ENCODE assay signal across 8 cellular contexts in genomic region chr10:25015927-25016348, GRCh38. TPM values are rescaled to one million over a fixed set of nuclear protein-coding genes. Genes with fewer than 3 reads are reported as not detected.
DNase-seq lines count a peak whose midpoint lies in the region; ATAC-seq and TF ChIP-seq lines count a peak whose summit lies in the region.

TSS of gene ENKUR (minus strand) at chr10:25016158. CDS start at chr10:25015936, 222 bp downstream.

- H3K9ac ChIP-seq in SK-N-SH: peak within 1 kb of the TSS; percentile 78

- whole genome bisulfite sequencing in SK-N-SH (ENCODE audit: low lambda C conversion rate): under 1% methylated on average over 15 of the region's 15 CpGs
- under 1% methylated on average over 15 of the region's 15 CpGs for WGBS in suprapubic skin

- H3K9me3 ChIP-seq in SK-N-SH (no peaks in the 10 kb centered on the region), suprapubic skin (no peaks in the 10 kb centered on the region)

- H3K27ac Mint-ChIP-seq in activated naive CD4-positive, alpha-beta T cell treated with anti-CD3 and anti-CD28 coated beads, Interleukin-2, amount 50 U/mL, for 72 hours: peak within 1 kb of the TSS; percentile 92 to 98
- H3K27ac Mint-ChIP-seq in glutamatergic neuron (ENCODE audit: unreplicated experiment): peak within 1 kb of the TSS; percentile 93

- peaks cover 11% of the 10 kb centered on the region for H3K4me1 Mint-ChIP-seq in glutamatergic neuron (ENCODE audit: low read depth, unreplicated experiment)

- peak within 1 kb of the TSS; percentile 92 for H3K4me2 ChIP-seq in SK-N-SH

- H3K27me3 ChIP-seq in GM06990 (replicated peaks; ENCODE audit: control insufficient read depth, insufficient read depth, low read length) (no peaks in the 10 kb centered on the region), SK-N-SH (ENCODE audit: insufficient read depth) (no peaks in the 10 kb centered on the region), suprapubic skin (no peaks in the 10 kb centered on the region)

- H3F3A ChIP-seq in SK-N-SH (replicated peaks; ENCODE audit: insufficient read depth): peaks cover 12% of the 10 kb centered on the region

- peak within 1 kb of the TSS; percentile 95 for H2AFZ ChIP-seq in SK-N-SH (ENCODE audit: low read depth)

- TF ChIP-seq EP300 in SK-N-SH (IDR thresholded peaks at IDR 0.05; ENCODE audit: borderline replicate concordance in 1 of 2, low read depth in 1 of 2, low read length in 1 of 2) (no peak), suprapubic skin (IDR thresholded peaks at IDR 0.05) (no peak)

- TF ChIP-seq RAD21 in SK-N-SH (IDR thresholded peaks at IDR 0.05; ENCODE audit: low read length): no peak

- peak; percentile 71 for ATAC-seq in HG02642 (IDR thresholded peaks at IDR 0.05; ENCODE audit: poor library complexity, unreplicated experiment)
- ATAC-seq in activated naive CD4-positive, alpha-beta T cell treated with anti-CD3 and anti-CD28 coated beads, Interleukin-2, amount 50 U/mL, for 72 hours: peak; percentile 51 to 65

- H3K27ac ChIP-seq in SK-N-SH (ENCODE audit: low read depth in 2 of 2, low read length in 1 of 2): peak within 1 kb of the TSS; percentile 89 to 98
- H3K27ac ChIP-seq in suprapubic skin: peak within 1 kb of the TSS; percentile 96

- H3K36me3 Mint-ChIP-seq in activated naive CD4-positive, alpha-beta T cell treated with anti-CD3 and anti-CD28 coated beads, Interleukin-2, amount 50 U/mL, for 72 hours: peaks cover 10 to 21% of the 10 kb centered on the region in 2 donors
- H3K36me3 Mint-ChIP-seq in glutamatergic neuron (ENCODE audit: unreplicated experiment): no peaks in the 10 kb centered on the region

- DNase-seq in GM06990 (ENCODE audit: extremely low read depth, insufficient read length): no peak
- DNase-seq in NCI-H1092 treated with DMSO at 0.1 percent for 48 hours (lab: John Stamatoyannopoulos, UW): peak; percentile 96
- DNase-seq in SK-N-SH: peak; percentile 74
- DNase-seq in activated naive CD4-positive, alpha-beta T cell treated with anti-CD3 and anti-CD28 coated beads, Interleukin-2, amount 50 U/mL, for 72 hours (ENCODE audit: low spot score in 2 of 2): peak; percentile 85 to 87
- peak; percentile 92 for DNase-seq in glutamatergic neuron
- DNase-seq in occipital lobe (lab: John Stamatoyannopoulos, UW): peak; percentile 88
- peak; percentile 92 to 94 for DNase-seq in suprapubic skin (ENCODE audit: low spot score in 2 of 2)

- peak within 1 kb of the TSS; percentile 91 for H3K4me3 Mint-ChIP-seq in glutamatergic neuron (ENCODE audit: unreplicated experiment)

- TF ChIP-seq POLR2A in suprapubic skin (IDR thresholded peaks at IDR 0.05): no peak

- POLR2A ChIA-PET in SK-N-SH (lab: Yijun Ruan, JAX): interaction anchor here (0.8 to 1.2 kb wide), 5 partner anchors 63 to 679 kb away, joined by 3 to 7 read pairs (median 4); partner anchors contain the start of genes ARHGAP21 and GPR158

- H3K4me3 ChIP-seq in GM06990 (replicated peaks; ENCODE audit: low read depth, low read length) (peak within 1 kb of the TSS; percentile 89), SK-N-SH (ENCODE audit: low read depth in 2 of 2, low read length in 1 of 2) (peak within 1 kb of the TSS; percentile 72 to 74), suprapubic skin (peak within 1 kb of the TSS; percentile 68)

- H3K9me3 Mint-ChIP-seq in activated naive CD4-positive, alpha-beta T cell treated with anti-CD3 and anti-CD28 coated beads, Interleukin-2, amount 50 U/mL, for 72 hours: peaks cover 0 to 14% of the 10 kb centered on the region in 2 donors
- H3K9me3 Mint-ChIP-seq in glutamatergic neuron (ENCODE audit: unreplicated experiment): peaks cover 2% of the 10 kb centered on the region

- H3K27me3 Mint-ChIP-seq in glutamatergic neuron (ENCODE audit: unreplicated experiment): peaks cover 4% of the 10 kb centered on the region

- CTCF ChIA-PET in SK-N-SH (lab: Yijun Ruan, JAX): interaction anchor here (0.7 to 1.8 kb wide), 5 partner anchors 26 to 373 kb away, joined by 3 to 8 read pairs (median 4); partner anchors contain the start of gene PRTFDC1

- peaks cover 4 to 14% of the 10 kb centered on the region in 2 experiments; a peak in 2 of 4 replicates for H3K4me1 ChIP-seq in SK-N-SH (ENCODE audit: control insufficient read depth in 1 of 2, insufficient read depth in 2 of 2, low read depth in 1 of 2, low read length in 1 of 2)
- peaks cover 22% of the 10 kb centered on the region for H3K4me1 ChIP-seq in suprapubic skin

- H4K20me1 ChIP-seq in SK-N-SH (ENCODE audit: insufficient read depth): no peaks in the 10 kb centered on the region

- TF ChIP-seq CTCF in GM06990 (IDR thresholded peaks at IDR 0.05; ENCODE audit: insufficient read depth, low read length, poor library complexity, severe bottlenecking) (no peak), SK-N-SH (IDR thresholded peaks at IDR 0.05) (no peak), glutamatergic neuron (IDR thresholded peaks at IDR 0.05; ENCODE audit: partially characterized antibody, unreplicated experiment) (no peak), suprapubic skin (IDR thresholded peaks at IDR 0.05) (no peak)

- H3K36me3 ChIP-seq in GM06990 (ENCODE audit: control insufficient read depth, insufficient read depth, low read length) (no peaks in the 10 kb centered on the region), SK-N-SH (replicated peaks in 1 of 2; ENCODE audit: control insufficient read depth in 1 of 2, insufficient read depth in 2 of 2, low read length in 1 of 2) (no peaks in the 10 kb centered on the region), suprapubic skin (no peaks in the 10 kb centered on the region)

- H3K79me2 ChIP-seq in SK-N-SH (ENCODE audit: insufficient read depth): peaks cover 11% of the 10 kb centered on the region; the same call in 1 of the 2 replicates

- no peaks in the 10 kb centered on the region for H3K9me2 ChIP-seq in SK-N-SH

TF ChIP-seq in SK-N-SH, 30 proteins besides CTCF, POLR2A, EP300 and RAD21:
- no peak for TF ChIP-seq TEAD4 (IDR thresholded peaks at IDR 0.05; ENCODE audit: borderline replicate concordance, insufficient read depth)
- TF ChIP-seq EZH2phosphoT487 (IDR thresholded peaks at IDR 0.05; ENCODE audit: borderline replicate concordance, low read depth): no peak
- TF ChIP-seq SIN3A (IDR thresholded peaks at IDR 0.05; ENCODE audit: borderline replicate concordance, low read depth, low read length): 0 out of 2 replicates have a peak, but pooled peaks have one; percentile 23
- TF ChIP-seq MXI1 (IDR thresholded peaks at IDR 0.05; ENCODE audit: low read depth, low read length): peak; percentile 76
- TF ChIP-seq GATA2 (CRISPR knock-in tag; IDR thresholded peaks at IDR 0.05): no peak

RNA-seq across cellular contexts. Expression of gene ENKUR, which starts in this region (rescaled TPM):
- 0.06 and 0.13 TPM in 2 replicates for polyA plus RNA-seq in SK-N-SH (2012; rRNA removed)
- 0.14 and 0.26 TPM in 2 replicates for polyA plus RNA-seq in SK-N-SH (2012; cell fraction: cytosol; rRNA removed)
- 0.02 and 0.20 TPM in 2 replicates for polyA plus RNA-seq in SK-N-SH (2012; cell fraction: nucleus; rRNA removed)
- under 1 TPM in 1 of 2 donors, not detected in 1; 0.08 TPM for total RNA-seq in activated naive CD4-positive, alpha-beta T cell treated with anti-CD3 and anti-CD28 coated beads, Interleukin-2, amount 50 U/mL, for 72 hours
- total RNA-seq in glutamatergic neuron (ENCODE audit: unreplicated experiment): not detected
- total RNA-seq in occipital lobe: 5.0 TPM
- total RNA-seq in suprapubic skin: not detected

Comparison
In these comparisons a context has a peak if more than half of its experiments do, and no peak if none do; other contexts are left out.
1. Peak in DNase-seq, H3K4me3 ChIP-seq, H3K27ac ChIP-seq, H3K9ac ChIP-seq and H3K4me2 ChIP-seq in SK-N-SH; RNA of the gene not detected or under 1 TPM.
2. Peak in DNase-seq and ATAC-seq in activated naive CD4-positive, alpha-beta T cell treated with anti-CD3 and anti-CD28 coated beads, Interleukin-2, amount 50 U/mL, for 72 hours; RNA of the gene not detected or under 1 TPM.
3. Peak in DNase-seq in glutamatergic neuron; RNA of the gene not detected or under 1 TPM.
4. Peak in DNase-seq, H3K4me3 ChIP-seq and H3K27ac ChIP-seq in suprapubic skin; RNA of the gene not detected or under 1 TPM.